1 cellular context compared by ENCODE assay signal in genomic region chr6:27168586-27169443, GRCh38.
TF ChIP-seq lines count a peak whose summit lies in the region.

No MANE protein-coding gene starts in this region.

TF ChIP-seq in K562, 482 proteins besides CTCF, POLR2A, EP300 and RAD21 (continued from another document):
- TF ChIP-seq, protein P1, sequence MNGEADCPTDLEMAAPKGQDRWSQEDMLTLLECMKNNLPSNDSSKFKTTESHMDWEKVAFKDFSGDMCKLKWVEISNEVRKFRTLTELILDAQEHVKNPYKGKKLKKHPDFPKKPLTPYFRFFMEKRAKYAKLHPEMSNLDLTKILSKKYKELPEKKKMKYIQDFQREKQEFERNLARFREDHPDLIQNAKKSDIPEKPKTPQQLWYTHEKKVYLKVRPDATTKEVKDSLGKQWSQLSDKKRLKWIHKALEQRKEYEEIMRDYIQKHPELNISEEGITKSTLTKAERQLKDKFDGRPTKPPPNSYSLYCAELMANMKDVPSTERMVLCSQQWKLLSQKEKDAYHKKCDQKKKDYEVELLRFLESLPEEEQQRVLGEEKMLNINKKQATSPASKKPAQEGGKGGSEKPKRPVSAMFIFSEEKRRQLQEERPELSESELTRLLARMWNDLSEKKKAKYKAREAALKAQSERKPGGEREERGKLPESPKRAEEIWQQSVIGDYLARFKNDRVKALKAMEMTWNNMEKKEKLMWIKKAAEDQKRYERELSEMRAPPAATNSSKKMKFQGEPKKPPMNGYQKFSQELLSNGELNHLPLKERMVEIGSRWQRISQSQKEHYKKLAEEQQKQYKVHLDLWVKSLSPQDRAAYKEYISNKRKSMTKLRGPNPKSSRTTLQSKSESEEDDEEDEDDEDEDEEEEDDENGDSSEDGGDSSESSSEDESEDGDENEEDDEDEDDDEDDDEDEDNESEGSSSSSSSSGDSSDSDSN (IDR thresholded peaks at IDR 0.05; ENCODE audit: borderline replicate concordance in 1 of 2, low read depth in 2 of 2, low read length in 2 of 2) = no peak
- TF ChIP-seq ZC3H4 (CRISPR knock-in tag; IDR thresholded peaks at IDR 0.05; ENCODE audit: borderline replicate concordance) (no peak), JUN (IDR thresholded peaks at IDR 0.05; ENCODE audit: borderline replicate concordance, low read depth, low read length) (0 out of 2 replicates have a peak, but pooled peaks have one; percentile 10), JUN (CRISPR knock-in tag; IDR thresholded peaks at IDR 0.05; ENCODE audit: borderline replicate concordance) (no peak), ZNF444 (CRISPR knock-in tag; IDR thresholded peaks at IDR 0.05) (no peak), KLF10 (CRISPR knock-in tag; IDR thresholded peaks at IDR 0.05) (no peak), ILK (tag; IDR thresholded peaks at IDR 0.05; ENCODE audit: borderline replicate concordance, low read depth) (no peak), CBX1 (IDR thresholded peaks at IDR 0.05; ENCODE audit: low read depth) (no peak), ELK1 (CRISPR knock-in tag; IDR thresholded peaks at IDR 0.05) (no peak), HDAC6 (IDR thresholded peaks at IDR 0.05; ENCODE audit: low read depth, low read length) (no peak), ZNF766 (CRISPR knock-in tag; conservative IDR thresholded peaks at IDR 0.05) (peak; percentile 93), ZBED1 (IDR thresholded peaks at IDR 0.05) (no peak), MCM5 (IDR thresholded peaks at IDR 0.05; ENCODE audit: low read depth) (no peak), HNRNPUL1 (IDR thresholded peaks at IDR 0.05; ENCODE audit: low read length) (no peak), TAF7 (tag; IDR thresholded peaks at IDR 0.05) (no peak), L3MBTL2 (IDR thresholded peaks at IDR 0.05) (peak; percentile 50), CCAR2 (IDR thresholded peaks at IDR 0.05; ENCODE audit: low read depth, low read length) (no peak), HDAC3 (IDR thresholded peaks at IDR 0.05; ENCODE audit: borderline replicate concordance, partially characterized antibody) (no peak), C11orf30 (IDR thresholded peaks at IDR 0.05; ENCODE audit: low read depth) (peak; percentile 67), TOE1 (IDR thresholded peaks at IDR 0.05; ENCODE audit: borderline replicate concordance) (no peak), TOE1 (CRISPR knock-in tag; IDR thresholded peaks at IDR 0.05; ENCODE audit: borderline replicate concordance, low read depth) (no peak), ARID2 (IDR thresholded peaks at IDR 0.05) (no peak), NCOR1 (IDR thresholded peaks at IDR 0.05) (no peak), MTA3 (IDR thresholded peaks at IDR 0.05; ENCODE audit: borderline replicate concordance) (0 out of 2 replicates have a peak, but pooled peaks have one; percentile 47), NFRKB (IDR thresholded peaks at IDR 0.05; ENCODE audit: low read depth) (no peak)
- TF ChIP-seq, protein P2, sequence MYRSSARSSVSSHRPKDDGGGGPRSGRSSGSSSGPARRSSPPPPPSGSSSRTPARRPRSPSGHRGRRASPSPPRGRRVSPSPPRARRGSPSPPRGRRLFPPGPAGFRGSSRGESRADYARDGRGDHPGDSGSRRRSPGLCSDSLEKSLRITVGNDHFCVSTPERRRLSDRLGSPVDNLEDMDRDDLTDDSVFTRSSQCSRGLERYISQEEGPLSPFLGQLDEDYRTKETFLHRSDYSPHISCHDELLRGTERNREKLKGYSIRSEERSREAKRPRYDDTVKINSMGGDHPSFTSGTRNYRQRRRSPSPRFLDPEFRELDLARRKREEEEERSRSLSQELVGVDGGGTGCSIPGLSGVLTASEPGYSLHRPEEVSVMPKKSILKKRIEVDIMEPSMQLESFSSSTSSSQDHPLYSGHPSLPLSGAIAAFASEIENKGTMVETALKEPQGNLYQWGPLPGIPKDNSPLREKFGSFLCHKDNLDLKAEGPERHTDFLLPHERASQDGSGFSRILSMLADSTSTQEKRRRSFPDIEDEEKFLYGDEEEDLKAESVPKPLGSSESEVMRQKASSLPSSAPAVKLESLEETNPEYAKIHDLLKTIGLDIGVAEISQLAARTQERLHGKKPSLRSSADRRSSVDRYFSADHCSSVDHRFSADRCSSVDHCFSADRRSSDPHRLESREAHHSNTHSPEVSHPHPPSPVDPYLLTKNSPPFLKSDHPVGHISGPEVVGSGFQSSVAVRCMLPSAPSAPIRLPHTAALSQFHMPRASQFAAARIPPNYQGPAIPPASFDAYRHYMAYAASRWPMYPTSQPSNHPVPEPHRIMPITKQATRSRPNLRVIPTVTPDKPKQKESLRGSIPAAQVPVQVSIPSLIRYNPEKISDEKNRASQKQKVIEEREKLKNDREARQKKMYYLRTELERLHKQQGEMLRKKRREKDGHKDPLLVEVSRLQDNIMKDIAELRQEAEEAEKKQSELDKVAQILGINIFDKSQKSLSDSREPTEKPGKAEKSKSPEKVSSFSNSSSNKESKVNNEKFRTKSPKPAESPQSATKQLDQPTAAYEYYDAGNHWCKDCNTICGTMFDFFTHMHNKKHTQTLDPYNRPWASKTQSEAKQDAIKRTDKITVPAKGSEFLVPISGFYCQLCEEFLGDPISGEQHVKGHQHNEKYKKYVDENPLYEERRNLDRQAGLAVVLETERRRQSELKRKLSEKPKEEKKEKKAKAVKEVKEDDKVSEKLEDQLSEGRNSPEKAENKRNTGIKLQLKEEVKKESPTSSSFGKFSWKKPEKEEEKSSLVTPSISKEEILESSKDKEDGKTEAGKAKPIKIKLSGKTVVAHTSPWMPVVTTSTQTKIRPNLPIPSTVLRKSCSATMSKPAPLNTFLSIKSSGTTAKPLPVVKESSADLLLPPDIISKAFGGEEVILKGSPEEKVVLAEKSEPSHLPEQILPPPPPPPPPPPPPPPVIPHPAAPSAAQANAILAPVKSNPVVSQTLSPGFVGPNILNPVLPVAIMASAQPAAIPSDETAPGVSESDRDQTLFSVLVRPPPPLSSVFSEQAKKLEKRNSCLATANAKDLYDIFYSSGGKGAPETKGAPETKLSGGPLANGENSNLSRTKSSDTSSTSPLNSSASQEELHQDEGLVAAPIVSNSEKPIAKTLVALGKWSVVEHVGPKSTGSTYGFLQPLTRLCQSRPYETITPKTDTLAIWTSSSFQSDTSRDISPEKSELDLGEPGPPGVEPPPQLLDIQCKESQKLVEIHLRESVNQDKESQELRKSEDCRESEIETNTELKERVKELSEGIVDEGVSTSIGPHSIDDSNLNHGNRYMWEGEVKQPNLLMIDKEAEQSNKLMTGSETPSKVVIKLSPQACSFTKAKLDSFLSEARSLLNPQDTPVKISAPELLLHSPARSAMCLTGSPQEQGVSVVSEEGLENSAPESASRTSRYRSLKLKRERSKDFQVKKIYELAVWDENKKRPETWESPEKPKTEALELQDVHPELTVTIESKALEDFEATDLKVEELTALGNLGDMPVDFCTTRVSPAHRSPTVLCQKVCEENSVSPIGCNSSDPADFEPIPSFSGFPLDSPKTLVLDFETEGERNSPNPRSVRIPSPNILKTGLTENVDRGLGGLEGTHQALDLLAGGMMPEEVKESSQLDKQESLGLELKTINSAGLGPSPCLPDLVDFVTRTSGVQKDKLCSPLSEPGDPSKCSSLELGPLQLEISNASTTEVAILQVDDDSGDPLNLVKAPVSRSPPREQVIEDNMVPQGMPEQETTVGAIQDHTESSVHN (IDR thresholded peaks at IDR 0.05; ENCODE audit: borderline replicate concordance in 1 of 2, low read depth in 1 of 2) = 0 out of 4 replicates have a peak, but pooled peaks of 1 of the 2 experiments have one; percentile 13
- TF ChIP-seq, protein P3, sequence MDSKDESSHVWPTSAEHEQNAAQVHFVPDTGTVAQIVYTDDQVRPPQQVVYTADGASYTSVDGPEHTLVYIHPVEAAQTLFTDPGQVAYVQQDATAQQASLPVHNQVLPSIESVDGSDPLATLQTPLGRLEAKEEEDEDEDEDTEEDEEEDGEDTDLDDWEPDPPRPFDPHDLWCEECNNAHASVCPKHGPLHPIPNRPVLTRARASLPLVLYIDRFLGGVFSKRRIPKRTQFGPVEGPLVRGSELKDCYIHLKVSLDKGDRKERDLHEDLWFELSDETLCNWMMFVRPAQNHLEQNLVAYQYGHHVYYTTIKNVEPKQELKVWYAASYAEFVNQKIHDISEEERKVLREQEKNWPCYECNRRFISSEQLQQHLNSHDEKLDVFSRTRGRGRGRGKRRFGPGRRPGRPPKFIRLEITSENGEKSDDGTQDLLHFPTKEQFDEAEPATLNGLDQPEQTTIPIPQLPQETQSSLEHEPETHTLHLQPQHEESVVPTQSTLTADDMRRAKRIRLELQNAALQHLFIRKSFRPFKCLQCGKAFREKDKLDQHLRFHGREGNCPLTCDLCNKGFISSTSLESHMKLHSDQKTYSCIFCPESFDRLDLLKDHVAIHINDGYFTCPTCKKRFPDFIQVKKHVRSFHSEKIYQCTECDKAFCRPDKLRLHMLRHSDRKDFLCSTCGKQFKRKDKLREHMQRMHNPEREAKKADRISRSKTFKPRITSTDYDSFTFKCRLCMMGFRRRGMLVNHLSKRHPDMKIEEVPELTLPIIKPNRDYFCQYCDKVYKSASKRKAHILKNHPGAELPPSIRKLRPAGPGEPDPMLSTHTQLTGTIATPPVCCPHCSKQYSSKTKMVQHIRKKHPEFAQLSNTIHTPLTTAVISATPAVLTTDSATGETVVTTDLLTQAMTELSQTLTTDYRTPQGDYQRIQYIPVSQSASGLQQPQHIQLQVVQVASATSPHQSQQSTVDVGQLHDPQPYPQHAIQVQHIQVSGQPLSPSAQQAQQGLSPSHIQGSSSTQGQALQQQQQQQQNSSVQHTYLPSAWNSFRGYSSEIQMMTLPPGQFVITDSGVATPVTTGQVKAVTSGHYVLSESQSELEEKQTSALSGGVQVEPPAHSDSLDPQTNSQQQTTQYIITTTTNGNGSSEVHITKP (IDR thresholded peaks at IDR 0.05; ENCODE audit: partially characterized antibody) = peak; percentile 66
TF ChIP-seq in K562: peak in this region for 19.
